1 cellular context compared by ENCODE assay signal in genomic region chr3:71131385-71131871, GRCh38.
TF ChIP-seq lines count a peak whose summit lies in the region.

No MANE protein-coding gene starts in this region.

TF ChIP-seq in WTC11, 78 proteins besides CTCF, POLR2A, EP300 and RAD21 (continued from another document):
- no peak for TF ChIP-seq E2F1 (CRISPR knock-in tag; IDR thresholded peaks at IDR 0.05)
- TF ChIP-seq TP53 (CRISPR knock-in tag; IDR thresholded peaks at IDR 0.05) = no peak
- TF ChIP-seq PRDM15 (CRISPR knock-in tag; IDR thresholded peaks at IDR 0.05) = no peak
- no peak for TF ChIP-seq TEAD4 (CRISPR knock-in tag; IDR thresholded peaks at IDR 0.05)
- no peak for TF ChIP-seq TCF7 (CRISPR knock-in tag; IDR thresholded peaks at IDR 0.05; ENCODE audit: low read depth)
- no peak for TF ChIP-seq NFYB (CRISPR knock-in tag; conservative IDR thresholded peaks at IDR 0.05; ENCODE audit: low read depth)
- no peak for TF ChIP-seq PRRX2 (CRISPR knock-in tag; IDR thresholded peaks at IDR 0.05)
- no peak for TF ChIP-seq MYBL2 (CRISPR knock-in tag; IDR thresholded peaks at IDR 0.05)
- no peak for TF ChIP-seq MXD4 (CRISPR knock-in tag; IDR thresholded peaks at IDR 0.05; ENCODE audit: borderline replicate concordance)
- no peak for TF ChIP-seq GABPB1 (CRISPR knock-in tag; IDR thresholded peaks at IDR 0.05)
- no peak for TF ChIP-seq SOX15 (CRISPR knock-in tag; IDR thresholded peaks at IDR 0.05)
